In the genomic region with DNA sequence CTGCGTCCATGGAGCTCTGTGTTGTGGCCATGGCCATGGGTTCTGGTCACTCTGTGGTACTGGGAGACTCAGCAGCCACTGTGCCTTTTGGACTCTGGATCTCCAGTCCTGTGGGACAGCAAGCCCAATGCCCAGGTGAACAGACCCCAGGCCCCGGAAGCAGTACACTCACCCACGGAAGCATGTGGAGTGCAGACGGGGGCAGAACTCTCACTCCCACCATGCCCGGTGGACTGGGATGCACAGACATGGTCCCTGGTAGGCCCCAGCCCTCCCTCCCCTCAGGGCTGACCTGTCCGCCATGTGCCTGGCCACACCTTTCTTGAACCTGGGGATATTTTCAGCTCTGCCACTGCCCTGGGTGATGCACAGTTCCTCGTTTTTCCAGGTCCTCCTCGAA, we compare ENCODE assay signal across 27 cellular contexts.
"Had no signal": no experiment of that assay in that cellular context is flagged by ENCODE, and none has a peak within 500 bp of the region (broad histone marks: within the 10 kb centered on the region; RNA-seq: fewer than 3 reads in every experiment).

No MANE protein-coding gene starts in this region.

- H3K9me3 ChIP-seq: ascending aorta, breast epithelium, colonic mucosa had no signal

- H3K27me3 ChIP-seq: ascending aorta, cardiac muscle cell, colonic mucosa had no signal

- H3K27me3 Mint-ChIP-seq: activated CD4-positive, alpha-beta memory T cell treated with anti-CD3 and anti-CD28 coated beads, Interleukin-2, amount 10 ng/mL, durations not matched to agents 7 days and 5 days had no signal

- ATAC-seq: activated naive CD4-positive, alpha-beta T cell treated with anti-CD3 and anti-CD28 coated beads, Interleukin-2, amount 50 U/mL, for 72 hours; activated T-cell treated with anti-CD3 and anti-CD28 coated beads, Interleukin-2, amount 50 U/mL, for 72 hours; esophagus mucosa had no signal

- H3K27ac Mint-ChIP-seq: activated CD4-positive, alpha-beta memory T cell treated with anti-CD3 and anti-CD28 coated beads, Interleukin-2, amount 10 ng/mL, durations not matched to agents 7 days and 5 days; activated CD4-positive, alpha-beta T cell treated with anti-CD3 and anti-CD28 coated beads, Interleukin-2, amount 10 ng/mL, durations not matched to agents 7 days and 5 days; activated naive CD4-positive, alpha-beta T cell treated with anti-CD3 and anti-CD28 coated beads, Interleukin-2, amount 10 ng/mL, durations not matched to agents 7 days and 5 days; activated naive CD4-positive, alpha-beta T cell treated with anti-CD3 and anti-CD28 coated beads, Interleukin-2, amount 50 U/mL, for 72 hours; activated naive CD8-positive, alpha-beta T cell treated with anti-CD3 and anti-CD28 coated beads, Interleukin-2, amount 10 ng/mL, durations not matched to agents 7 days and 5 days; activated T-cell treated with anti-CD3 and anti-CD28 coated beads, Interleukin-2, amount 50 U/mL, for 24 hours; activated T-cell treated with anti-CD3 and anti-CD28 coated beads, Interleukin-2, amount 50 U/mL, for 72 hours; brain had no signal

- H3K4me3 ChIP-seq: ascending aorta, breast epithelium, cardiac muscle cell, colonic mucosa had no signal

- H3K4me1 ChIP-seq: ascending aorta, breast epithelium, colonic mucosa had no signal

- H3K4me1 Mint-ChIP-seq: activated CD4-positive, alpha-beta memory T cell treated with anti-CD3 and anti-CD28 coated beads, Interleukin-2, amount 10 ng/mL, durations not matched to agents 7 days and 5 days; activated CD4-positive, alpha-beta T cell treated with anti-CD3 and anti-CD28 coated beads, Interleukin-2, amount 10 ng/mL, durations not matched to agents 7 days and 5 days; activated naive CD4-positive, alpha-beta T cell treated with anti-CD3 and anti-CD28 coated beads, Interleukin-2, amount 10 ng/mL, durations not matched to agents 7 days and 5 days; activated naive CD8-positive, alpha-beta T cell treated with anti-CD3 and anti-CD28 coated beads, Interleukin-2, amount 10 ng/mL, durations not matched to agents 7 days and 5 days had no signal

- H3K27ac ChIP-seq: ascending aorta, breast epithelium, cardiac muscle cell, colonic mucosa had no signal

- DNase-seq: activated CD4-positive, alpha-beta memory T cell treated with anti-CD3 and anti-CD28 coated beads, Interleukin-2, amount 10 ng/mL, durations not matched to agents 7 days and 5 days; activated CD4-positive, alpha-beta T cell treated with anti-CD3 and anti-CD28 coated beads for 1 hour; activated CD4-positive, alpha-beta T cell treated with anti-CD3 and anti-CD28 coated beads for 4 hours; activated CD4-positive, alpha-beta T cell treated with anti-CD3 and anti-CD28 coated beads, Interleukin-2, amount 10 ng/mL, durations not matched to agents 7 days and 5 days; activated CD4-positive, alpha-beta T cell treated with anti-CD3 and anti-CD28 coated beads, Interleukin-2, amount 50 U/mL, for 4 hours; activated CD4-positive, CD25-positive, alpha-beta regulatory T cell; activated CD8-positive, alpha-beta memory T cell treated with anti-CD3 and anti-CD28 coated beads, Interleukin-2, amount 50 U/mL, for 48 hours; activated gamma-delta T cell; activated naive CD4-positive, alpha-beta T cell; activated naive CD4-positive, alpha-beta T cell treated with anti-CD3 and anti-CD28 coated beads, Interleukin-2, amount 10 ng/mL, durations not matched to agents 7 days and 5 days; activated naive CD8-positive, alpha-beta T cell treated with anti-CD3 and anti-CD28 coated beads, Interleukin-2, amount 10 ng/mL, durations not matched to agents 7 days and 5 days; activated T-cell treated with anti-CD3 and anti-CD28 coated beads for 4 hours; activated T-cell treated with anti-CD3 and anti-CD28 coated beads, Interleukin-2, amount 50 U/mL, for 24 hours; activated T-cell treated with anti-CD3 and anti-CD28 coated beads, Interleukin-2, amount 50 U/mL, for 72 hours; central memory CD4-positive, alpha-beta T cell; cerebellar nuclear complex; colonic mucosa; effector CD8-positive, alpha-beta T cell; foreskin fibroblast; head of caudate nucleus; T-helper 2 cell had no signal

- H3K4me3 Mint-ChIP-seq: activated CD4-positive, alpha-beta memory T cell treated with anti-CD3 and anti-CD28 coated beads, Interleukin-2, amount 10 ng/mL, durations not matched to agents 7 days and 5 days; activated CD4-positive, alpha-beta T cell treated with anti-CD3 and anti-CD28 coated beads, Interleukin-2, amount 10 ng/mL, durations not matched to agents 7 days and 5 days; activated naive CD4-positive, alpha-beta T cell treated with anti-CD3 and anti-CD28 coated beads, Interleukin-2, amount 10 ng/mL, durations not matched to agents 7 days and 5 days; activated naive CD8-positive, alpha-beta T cell treated with anti-CD3 and anti-CD28 coated beads, Interleukin-2, amount 10 ng/mL, durations not matched to agents 7 days and 5 days; activated T-cell treated with anti-CD3 and anti-CD28 coated beads, Interleukin-2, amount 50 U/mL, for 24 hours; activated T-cell treated with anti-CD3 and anti-CD28 coated beads, Interleukin-2, amount 50 U/mL, for 72 hours; brain had no signal

- H3K36me3 Mint-ChIP-seq: activated naive CD4-positive, alpha-beta T cell treated with anti-CD3 and anti-CD28 coated beads, Interleukin-2, amount 10 ng/mL, durations not matched to agents 7 days and 5 days; activated naive CD4-positive, alpha-beta T cell treated with anti-CD3 and anti-CD28 coated beads, Interleukin-2, amount 50 U/mL, for 72 hours; activated naive CD8-positive, alpha-beta T cell treated with anti-CD3 and anti-CD28 coated beads, Interleukin-2, amount 10 ng/mL, durations not matched to agents 7 days and 5 days; brain had no signal

- H3K36me3 ChIP-seq: ascending aorta, breast epithelium, cardiac muscle cell, colonic mucosa had no signal

- H3K9me3 Mint-ChIP-seq: activated CD4-positive, alpha-beta memory T cell treated with anti-CD3 and anti-CD28 coated beads, Interleukin-2, amount 10 ng/mL, durations not matched to agents 7 days and 5 days; activated CD4-positive, alpha-beta T cell treated with anti-CD3 and anti-CD28 coated beads, Interleukin-2, amount 10 ng/mL, durations not matched to agents 7 days and 5 days; activated naive CD4-positive, alpha-beta T cell treated with anti-CD3 and anti-CD28 coated beads, Interleukin-2, amount 10 ng/mL, durations not matched to agents 7 days and 5 days; activated naive CD4-positive, alpha-beta T cell treated with anti-CD3 and anti-CD28 coated beads, Interleukin-2, amount 50 U/mL, for 72 hours; activated naive CD8-positive, alpha-beta T cell treated with anti-CD3 and anti-CD28 coated beads, Interleukin-2, amount 10 ng/mL, durations not matched to agents 7 days and 5 days; activated T-cell treated with anti-CD3 and anti-CD28 coated beads, Interleukin-2, amount 50 U/mL, for 24 hours had no signal
